In the genomic region with DNA sequence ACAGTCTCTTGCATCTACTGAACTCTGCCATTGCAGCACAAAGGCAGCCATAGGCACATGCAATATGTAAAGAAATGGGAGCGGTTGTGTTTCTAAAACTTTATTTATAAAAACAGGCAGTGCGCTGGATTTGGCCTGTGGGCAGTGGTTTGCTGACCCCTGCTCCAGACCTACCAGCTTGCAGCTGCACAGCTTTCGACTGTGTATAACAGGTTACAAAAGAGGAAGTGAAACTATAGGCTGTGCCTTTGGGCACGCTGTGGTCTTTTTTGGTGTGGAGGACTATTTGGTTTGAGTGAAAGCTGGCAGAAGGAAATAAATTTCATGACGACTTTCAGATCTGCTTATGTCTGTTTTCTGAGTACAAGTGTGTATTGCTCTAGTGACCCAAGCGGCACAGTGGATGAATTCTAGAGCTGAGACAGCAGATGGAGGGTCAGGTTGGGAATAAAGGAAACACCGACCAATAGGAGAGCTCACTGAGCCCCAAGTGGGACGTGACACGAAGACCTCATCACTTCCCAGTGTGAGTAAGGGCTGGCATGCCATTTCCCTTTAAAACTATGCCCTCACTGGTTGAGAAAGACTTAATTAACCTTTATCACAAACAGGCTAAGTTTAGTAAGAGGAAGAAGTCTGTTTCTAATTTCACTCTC, we compare ENCODE assay signal across 8 cellular contexts.
A peak's percentile ranks its signal among the peaks of the same experiment; 100 is the strongest.
DNase-seq lines count a peak whose midpoint lies in the region; ATAC-seq, FAIRE-seq and TF ChIP-seq lines count a peak whose summit lies in the region.

No MANE protein-coding gene starts in this region.

- DNase-seq in GM12891 (ENCODE audit: insufficient read length, low spot score) (peak; percentile 11), HT1080 (ENCODE audit: low read depth) (peak; percentile 9), left lobe of liver (ENCODE audit: low spot score) (no peak), NCI-H345 (lab: John Stamatoyannopoulos, UW) (no peak), SW 1271 (lab: John Stamatoyannopoulos, UW) (no peak), inferior parietal cortex (ENCODE audit: extremely low spot score) (no peak)

- H3K4me1 Mint-ChIP-seq in activated naive CD8-positive, alpha-beta T cell (ENCODE audit: low read depth): peaks cover 17% of the 10 kb centered on the region

- H3K4me3 Mint-ChIP-seq in activated naive CD8-positive, alpha-beta T cell: peak overlapping the region; percentile 74

- H3K27me3 Mint-ChIP-seq in activated naive CD8-positive, alpha-beta T cell: no peaks in the 10 kb centered on the region

- TF ChIP-seq POLR2A in GM12891 (IDR thresholded peaks at IDR 0.05; ENCODE audit: low read depth, low read length): no peak

- H3K27ac Mint-ChIP-seq in activated naive CD8-positive, alpha-beta T cell: peak overlapping the region; percentile 19

- peaks cover 2% of the 10 kb centered on the region for H3K36me3 Mint-ChIP-seq in activated naive CD8-positive, alpha-beta T cell

- peak; percentile 91 for FAIRE-seq in GM12891 (lab: Jason Lieb, UNC)

- H3K9me3 Mint-ChIP-seq in activated naive CD8-positive, alpha-beta T cell (ENCODE audit: low read depth): no peaks in the 10 kb centered on the region

- ATAC-seq in GM21526 (IDR thresholded peaks at IDR 0.05; ENCODE audit: low FRiP score, unreplicated experiment) (peak; percentile 98), left lobe of liver (peak; percentile 52)

TF ChIP-seq in GM12891, 5 proteins besides CTCF, POLR2A, EP300 and RAD21:
- no peak for TF ChIP-seq POLR2AphosphoS5 (IDR thresholded peaks at IDR 0.05; ENCODE audit: low read depth, low read length)
- TF ChIP-seq PAX5 (IDR thresholded peaks at IDR 0.05; ENCODE audit: insufficient read depth, low read length, severe bottlenecking): peak; percentile 39
- peak; percentile 100 for TF ChIP-seq SPI1 (IDR thresholded peaks at IDR 0.05; ENCODE audit: low read depth, low read length)

Comparison
In these comparisons a context has a peak if more than half of its experiments do, and no peak if none do; other contexts are left out.
1. DNase-seq: peak in GM12891 (single experiment) and HT1080 (single experiment); none in left lobe of liver (single experiment), NCI-H345 (single experiment), SW 1271 (0 of 2) and inferior parietal cortex (single experiment).